ENCODE assay signal across 28 cellular contexts in genomic region chr12:76704693-76705092, GRCh38.
"Had no signal": no experiment of that assay in that cellular context is flagged by ENCODE, and none has a peak within 500 bp of the region (broad histone marks: within the 10 kb centered on the region; RNA-seq: fewer than 3 reads in every experiment).

No MANE protein-coding gene starts in this region.

- H3K36me3 ChIP-seq: right lobe of liver, tibial nerve, WERI-Rb-1 had no signal

- H3K27ac Mint-ChIP-seq: activated CD4-positive, alpha-beta T cell treated with anti-CD3 and anti-CD28 coated beads, Interleukin-2, amount 10 ng/mL, durations not matched to agents 7 days and 5 days; activated CD8-positive, alpha-beta memory T cell treated with anti-CD3 and anti-CD28 coated beads, Interleukin-2, amount 10 ng/mL, durations not matched to agents 7 days and 5 days; activated CD8-positive, alpha-beta T cell treated with anti-CD3 and anti-CD28 coated beads for 36 hours; activated naive CD8-positive, alpha-beta T cell treated with anti-CD3 and anti-CD28 coated beads, Interleukin-2, amount 50 U/mL, for 24 hours; activated T-helper 1 cell treated with anti-CD3 and anti-CD28 coated beads, Interleukin-12 subunit alpha, Interleukin-12 subunit beta, Interleukin-2, Interleukin-4 antibody, amounts not matched to agents 30 ng/mL and 10 ng/mL and 1 ng/mL, durations not matched to agents 14 hours and 24 hours and 36 hours; stimulated activated effector memory CD8-positive, alpha-beta T cell treated with anti-CD3 and anti-CD28 coated beads, Interleukin-12 subunit alpha, Interleukin-12 subunit beta, amount 100 ng/mL, for 72 hours; stimulated activated naive CD8-positive, alpha-beta T cell treated with anti-CD3 and anti-CD28 coated beads, Interleukin-15, amount 100 ng/mL, for 72 hours; T-helper 2 cell treated with Interferon-gamma antibody and Interleukin-4, amounts not matched to agents 5 μg/mL and 100 μg/mL, for 36 hours had no signal

- H2AFZ ChIP-seq: parathyroid adenoma had no signal

- H3K9me3 Mint-ChIP-seq: activated CD4-positive, alpha-beta T cell treated with anti-CD3 and anti-CD28 coated beads, Interleukin-2, amount 10 ng/mL, durations not matched to agents 7 days and 5 days; activated CD8-positive, alpha-beta T cell treated with anti-CD3 and anti-CD28 coated beads for 36 hours; activated naive CD8-positive, alpha-beta T cell treated with anti-CD3 and anti-CD28 coated beads, Interleukin-2, amount 50 U/mL, for 24 hours; activated T-helper 1 cell treated with anti-CD3 and anti-CD28 coated beads, Interleukin-12 subunit alpha, Interleukin-12 subunit beta, Interleukin-2, Interleukin-4 antibody, amounts not matched to agents 30 ng/mL and 10 ng/mL and 1 ng/mL, durations not matched to agents 14 hours and 24 hours and 36 hours; brain; nephron; stimulated activated effector memory CD8-positive, alpha-beta T cell treated with anti-CD3 and anti-CD28 coated beads, Interleukin-12 subunit alpha, Interleukin-12 subunit beta, amount 100 ng/mL, for 72 hours; stimulated activated naive CD8-positive, alpha-beta T cell treated with anti-CD3 and anti-CD28 coated beads, Interleukin-15, amount 100 ng/mL, for 72 hours; T-helper 2 cell treated with Interferon-gamma antibody and Interleukin-4, amounts not matched to agents 5 μg/mL and 100 μg/mL, for 36 hours had no signal

- H3K4me1 ChIP-seq: parathyroid adenoma, right lobe of liver had no signal

- H3K4me3 ChIP-seq: right lobe of liver, skin epidermis, tibial nerve had no signal

- H3K4me1 Mint-ChIP-seq: stimulated activated effector memory CD8-positive, alpha-beta T cell treated with anti-CD3 and anti-CD28 coated beads, Interleukin-12 subunit alpha, Interleukin-12 subunit beta, amount 100 ng/mL, for 72 hours; stimulated activated naive CD8-positive, alpha-beta T cell treated with anti-CD3 and anti-CD28 coated beads, Interleukin-15, amount 100 ng/mL, for 72 hours had no signal

- H3K27ac ChIP-seq: parathyroid adenoma, right lobe of liver, WERI-Rb-1 had no signal

- DNase-seq: activated CD4-positive, alpha-beta T cell treated with anti-CD3 and anti-CD28 coated beads, Interleukin-2, amount 10 ng/mL, durations not matched to agents 7 days and 5 days; activated CD4-positive, CD25-positive, alpha-beta regulatory T cell treated with anti-CD3 and anti-CD28 coated beads, Interleukin-2, amount 50 U/mL, for 72 hours; activated CD8-positive, alpha-beta memory T cell treated with anti-CD3 and anti-CD28 coated beads, Interleukin-2, amount 10 ng/mL, durations not matched to agents 7 days and 5 days; activated CD8-positive, alpha-beta T cell treated with anti-CD3 and anti-CD28 coated beads for 36 hours; activated gamma-delta T cell; activated naive CD4-positive, alpha-beta T cell treated with anti-CD3 and anti-CD28 coated beads, Interleukin-2, amount 50 U/mL, for 16 hours; activated naive CD8-positive, alpha-beta T cell treated with anti-CD3 and anti-CD28 coated beads, Interleukin-2, amount 50 U/mL, for 24 hours; activated T-cell treated with anti-CD3 and anti-CD28 coated beads for 4 hours; caudate nucleus; dermis blood vessel endothelial cell; effector CD8-positive, alpha-beta T cell; foreskin melanocyte; hypothalamus; left cardiac atrium; right lobe of liver; stimulated activated CD4-positive, alpha-beta T cell treated with anti-CD3 and anti-CD28 coated beads, Interleukin-2, amount 100 ng/mL, for 24 hours; stimulated activated naive CD8-positive, alpha-beta T cell treated with anti-CD3 and anti-CD28 coated beads, Interleukin-15, amount 100 ng/mL, for 72 hours; WERI-Rb-1 had no signal

- H3K9me3 ChIP-seq: right lobe of liver, tibial nerve had no signal

- H3K79me2 ChIP-seq: parathyroid adenoma had no signal

- FAIRE-seq: islet of Langerhans, TTC549 had no signal

- H3K4me3 Mint-ChIP-seq: activated CD4-positive, alpha-beta T cell treated with anti-CD3 and anti-CD28 coated beads, Interleukin-2, amount 10 ng/mL, durations not matched to agents 7 days and 5 days; activated CD8-positive, alpha-beta memory T cell treated with anti-CD3 and anti-CD28 coated beads, Interleukin-2, amount 10 ng/mL, durations not matched to agents 7 days and 5 days; activated CD8-positive, alpha-beta T cell treated with anti-CD3 and anti-CD28 coated beads for 36 hours; activated naive CD8-positive, alpha-beta T cell treated with anti-CD3 and anti-CD28 coated beads, Interleukin-2, amount 50 U/mL, for 24 hours; activated T-helper 1 cell treated with anti-CD3 and anti-CD28 coated beads, Interleukin-12 subunit alpha, Interleukin-12 subunit beta, Interleukin-2, Interleukin-4 antibody, amounts not matched to agents 30 ng/mL and 10 ng/mL and 1 ng/mL, durations not matched to agents 14 hours and 24 hours and 36 hours; brain; nephron; stimulated activated effector memory CD8-positive, alpha-beta T cell treated with anti-CD3 and anti-CD28 coated beads, Interleukin-12 subunit alpha, Interleukin-12 subunit beta, amount 100 ng/mL, for 72 hours; stimulated activated naive CD8-positive, alpha-beta T cell treated with anti-CD3 and anti-CD28 coated beads, Interleukin-15, amount 100 ng/mL, for 72 hours; T-helper 2 cell treated with Interferon-gamma antibody and Interleukin-4, amounts not matched to agents 5 μg/mL and 100 μg/mL, for 36 hours had no signal

- ATAC-seq: activated CD8-positive, alpha-beta memory T cell treated with anti-CD3 and anti-CD28 coated beads, Interleukin-2, amount 10 ng/mL, durations not matched to agents 7 days and 5 days; activated CD8-positive, alpha-beta T cell treated with anti-CD3 and anti-CD28 coated beads for 36 hours; activated naive CD8-positive, alpha-beta T cell treated with anti-CD3 and anti-CD28 coated beads, Interleukin-2, amount 50 U/mL, for 24 hours; left cardiac atrium; right lobe of liver; stimulated activated effector memory CD8-positive, alpha-beta T cell treated with anti-CD3 and anti-CD28 coated beads, Interleukin-12 subunit alpha, Interleukin-12 subunit beta, amount 100 ng/mL, for 72 hours; stimulated activated naive CD8-positive, alpha-beta T cell treated with anti-CD3 and anti-CD28 coated beads, Interleukin-15, amount 100 ng/mL, for 72 hours had no signal

- H3K9ac ChIP-seq: parathyroid adenoma had no signal

- H3K27me3 ChIP-seq: right lobe of liver, tibial nerve had no signal

- H3K36me3 Mint-ChIP-seq: activated CD8-positive, alpha-beta memory T cell treated with anti-CD3 and anti-CD28 coated beads, Interleukin-2, amount 10 ng/mL, durations not matched to agents 7 days and 5 days; brain; stimulated activated effector memory CD8-positive, alpha-beta T cell treated with anti-CD3 and anti-CD28 coated beads, Interleukin-12 subunit alpha, Interleukin-12 subunit beta, amount 100 ng/mL, for 72 hours had no signal

- H3K27me3 Mint-ChIP-seq: activated CD8-positive, alpha-beta T cell treated with anti-CD3 and anti-CD28 coated beads for 36 hours; activated naive CD8-positive, alpha-beta T cell treated with anti-CD3 and anti-CD28 coated beads, Interleukin-2, amount 50 U/mL, for 24 hours; brain; stimulated activated naive CD8-positive, alpha-beta T cell treated with anti-CD3 and anti-CD28 coated beads, Interleukin-15, amount 100 ng/mL, for 72 hours had no signal
